1 cellular context compared by ENCODE assay signal in genomic region chr6:142188341-142188740, GRCh38.
TF ChIP-seq lines count a peak whose summit lies in the region.

No MANE protein-coding gene starts in this region.

TF ChIP-seq in K562, 482 proteins besides CTCF, POLR2A, EP300 and RAD21:
- peak; percentile 98 for TF ChIP-seq ZBTB33 (CRISPR knock-in tag; IDR thresholded peaks at IDR 0.05)
